17 cellular contexts compared by ENCODE assay signal in the genomic region with DNA sequence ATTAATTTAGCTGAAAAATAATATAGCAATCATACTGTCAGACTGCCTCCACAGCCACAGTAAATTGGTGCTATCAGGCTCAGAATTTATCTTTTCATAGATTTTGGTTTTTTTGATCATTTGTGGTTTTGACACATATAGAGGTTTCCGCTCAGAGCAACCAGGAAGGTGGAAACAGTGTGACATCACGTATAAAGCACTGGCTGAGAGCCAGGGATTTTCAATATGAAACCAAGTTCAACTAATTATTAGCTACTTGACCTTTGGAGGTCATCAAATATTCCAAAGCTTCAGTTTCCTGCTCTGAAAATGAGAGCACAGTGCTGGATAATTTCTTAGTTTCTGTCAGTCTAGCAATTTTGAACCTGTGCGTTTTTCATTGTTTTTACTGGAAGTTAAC.
A peak's percentile ranks its signal among the peaks of the same experiment; 100 is the strongest.
DNase-seq lines count a peak whose midpoint lies in the region; ATAC-seq and TF ChIP-seq lines count a peak whose summit lies in the region.
"Had no signal": no experiment of that assay in that cellular context is flagged by ENCODE, and none has a peak within 500 bp of the region (broad histone marks: within the 10 kb centered on the region; RNA-seq: fewer than 3 reads in every experiment).

No MANE protein-coding gene starts in this region.

- H3K36me3 ChIP-seq in HAP-1 (replicated peaks): no peaks in the 10 kb centered on the region
- H3K36me3 ChIP-seq in tibial artery: no peaks in the 10 kb centered on the region
- H3K36me3 ChIP-seq: colonic mucosa, Peyer's patch, right atrium auricular region had no signal

- intact Hi-C loops in tibial artery (cut with DNase I; ENCODE audit: low total_unique reads): no loop called here

- H3K27me3 ChIP-seq in HAP-1 (ENCODE audit: low read depth): no peaks in the 10 kb centered on the region
- H3K27me3 ChIP-seq in tibial artery: no peaks in the 10 kb centered on the region
- H3K27me3 ChIP-seq: colonic mucosa, Peyer's patch, right atrium auricular region had no signal

- DNase-seq in activated CD4-positive, alpha-beta T cell treated with anti-CD3 and anti-CD28 coated beads for 24 hours (ENCODE audit: low read depth in 2 of 2): peak; percentile 6 to 15
- DNase-seq in activated naive CD8-positive, alpha-beta T cell treated with anti-CD3 and anti-CD28 coated beads, Interleukin-2, amount 10 ng/mL, durations not matched to agents 7 days and 5 days: no peak
- peak in 2 of 3 experiments; percentile 12 to 22 for DNase-seq in stimulated activated CD4-positive, alpha-beta T cell treated with anti-CD3 and anti-CD28 coated beads, TNF-alpha, amount 100 ng/mL, for 24 hours (ENCODE audit: low read depth in 3 of 3)
- DNase-seq in HAP-1 (ENCODE audit: low spot score in 2 of 2): no peak
- DNase-seq in nucleus accumbens (lab: John Stamatoyannopoulos, UW): no peak
- no peak for DNase-seq in tibial artery
- DNase-seq in GM03348 (ENCODE audit: low spot score): no peak
- DNase-seq: colonic mucosa, EL, foreskin melanocyte, mammary epithelial cell, MV-4-11, Peyer's patch, substantia nigra had no signal

- H3K4me1 ChIP-seq in HAP-1 (no peaks in the 10 kb centered on the region), tibial artery (peaks cover 0 to 5% (median 0%) of the 10 kb centered on the region in 4 donors)
- H3K4me1 ChIP-seq: colonic mucosa, Peyer's patch, right atrium auricular region had no signal

- no peak overlapping the region for H3K27ac ChIP-seq in tibial artery
- H3K27ac ChIP-seq: colonic mucosa, Peyer's patch, right atrium auricular region had no signal

- H3K4me1 Mint-ChIP-seq in activated naive CD8-positive, alpha-beta T cell treated with anti-CD3 and anti-CD28 coated beads, Interleukin-2, amount 10 ng/mL, durations not matched to agents 7 days and 5 days: peaks cover 45% of the 10 kb centered on the region

- H3K9me3 ChIP-seq in HAP-1 (no peaks in the 10 kb centered on the region), tibial artery (no peaks in the 10 kb centered on the region)
- H3K9me3 ChIP-seq: colonic mucosa, Peyer's patch, right atrium auricular region had no signal

- H3K36me3 Mint-ChIP-seq in activated naive CD8-positive, alpha-beta T cell treated with anti-CD3 and anti-CD28 coated beads, Interleukin-2, amount 10 ng/mL, durations not matched to agents 7 days and 5 days: peaks cover 8% of the 10 kb centered on the region

- peak overlapping the region; percentile 46 for H3K4me3 Mint-ChIP-seq in activated naive CD8-positive, alpha-beta T cell treated with anti-CD3 and anti-CD28 coated beads, Interleukin-2, amount 10 ng/mL, durations not matched to agents 7 days and 5 days

- H3K9me3 Mint-ChIP-seq in activated naive CD8-positive, alpha-beta T cell treated with anti-CD3 and anti-CD28 coated beads, Interleukin-2, amount 10 ng/mL, durations not matched to agents 7 days and 5 days: peaks cover 8% of the 10 kb centered on the region

- POLR2A ChIA-PET in activated naive CD8-positive, alpha-beta T cell treated with anti-CD3 and anti-CD28 coated beads, Interleukin-2, amount 10 ng/mL, durations not matched to agents 7 days and 5 days (lab: Charles Lee): interaction anchor here (1.5 kb wide), 1 partner anchor 27 kb away, joined by 3 read pairs; no protein-coding TSS in a partner anchor

- peak overlapping the region; percentile 50 for H3K27ac Mint-ChIP-seq in activated naive CD8-positive, alpha-beta T cell treated with anti-CD3 and anti-CD28 coated beads, Interleukin-2, amount 10 ng/mL, durations not matched to agents 7 days and 5 days

- in situ Hi-C loops in HAP-1 (cut with MboI; ENCODE audit: low sequenced_read_pairs): no loop called here

- TF ChIP-seq CTCF in tibial artery (IDR thresholded peaks at IDR 0.05): no peak

- H3K4me3 ChIP-seq in HAP-1: no peak overlapping the region
- H3K4me3 ChIP-seq in tibial artery: no peak overlapping the region
- H3K4me3 ChIP-seq: colonic mucosa, Peyer's patch, right atrium auricular region had no signal

- peak; percentile 60 for ATAC-seq in GM18870 (IDR thresholded peaks at IDR 0.05; ENCODE audit: unreplicated experiment)
- peak; percentile 81 for ATAC-seq in activated naive CD8-positive, alpha-beta T cell treated with anti-CD3 and anti-CD28 coated beads, Interleukin-2, amount 10 ng/mL, durations not matched to agents 7 days and 5 days (ENCODE audit: low read depth)
- ATAC-seq: HCT116 had no signal

- H3K27me3 Mint-ChIP-seq in activated naive CD8-positive, alpha-beta T cell treated with anti-CD3 and anti-CD28 coated beads, Interleukin-2, amount 10 ng/mL, durations not matched to agents 7 days and 5 days: no peaks in the 10 kb centered on the region

Comparison
In these comparisons a context has a peak if more than half of its experiments do, and no peak if none do; other contexts are left out.
1. DNase-seq: peak in activated CD4-positive, alpha-beta T cell treated with anti-CD3 and anti-CD28 coated beads for 24 hours (2 of 2) and stimulated activated CD4-positive, alpha-beta T cell treated with anti-CD3 and anti-CD28 coated beads, TNF-alpha, amount 100 ng/mL, for 24 hours (2 of 3); none in activated naive CD8-positive, alpha-beta T cell treated with anti-CD3 and anti-CD28 coated beads, Interleukin-2, amount 10 ng/mL, durations not matched to agents 7 days and 5 days (single experiment), HAP-1 (0 of 2), nucleus accumbens (0 of 56), tibial artery (0 of 2) and GM03348 (single experiment).